ENCODE assay signal across 9 cellular contexts in the genomic region with DNA sequence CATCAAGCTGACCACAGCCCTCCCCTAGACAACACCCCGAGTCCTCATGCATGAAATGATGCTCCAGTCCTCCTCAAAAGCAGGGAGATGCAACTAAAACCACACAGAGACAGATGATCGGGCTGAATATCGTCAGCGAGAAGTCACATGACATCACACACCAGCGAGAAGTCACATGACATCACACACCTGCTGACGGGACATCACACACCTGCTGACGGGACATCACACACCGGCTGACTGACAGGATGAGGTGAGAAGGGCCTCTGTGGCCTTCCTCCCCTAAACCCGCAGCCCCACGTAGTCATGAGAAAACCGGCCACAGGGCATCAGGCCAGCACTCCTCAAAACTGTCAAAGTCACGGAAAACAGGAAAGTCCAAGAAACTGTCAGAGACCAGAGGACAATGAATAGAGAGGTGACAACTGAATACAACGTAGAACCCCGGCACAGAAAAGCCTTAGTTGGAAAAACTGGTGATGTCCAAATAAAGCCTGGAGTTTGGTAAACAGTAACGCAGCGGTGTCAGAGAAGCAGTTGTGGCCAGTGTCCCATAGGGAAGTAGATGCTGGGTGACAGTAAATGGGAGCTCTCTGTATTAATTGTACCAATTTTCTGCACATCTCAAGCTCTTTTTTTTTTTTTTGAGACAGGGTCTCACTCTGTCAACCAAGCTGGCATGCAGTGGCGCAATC. TPM values are rescaled to one million over a fixed set of nuclear protein-coding genes. Genes with fewer than 3 reads are reported as not detected.
DNase-seq lines count a peak whose midpoint lies in the region; ATAC-seq and TF ChIP-seq lines count a peak whose summit lies in the region.
"Had no signal": no experiment of that assay in that cellular context is flagged by ENCODE, and none has a peak within 500 bp of the region (broad histone marks: within the 10 kb centered on the region; RNA-seq: fewer than 3 reads in every experiment).

No MANE protein-coding gene starts in this region.

- TF ChIP-seq POLR2A in transverse colon (IDR thresholded peaks at IDR 0.05): no peak

- no peak for ATAC-seq in left cardiac atrium

- no peaks in the 10 kb centered on the region for H3K27me3 Mint-ChIP-seq in activated T-cell treated with anti-CD3 and anti-CD28 coated beads, Interleukin-2, amount 50 U/mL, for 24 hours
- no peaks in the 10 kb centered on the region for H3K27me3 Mint-ChIP-seq in osteocyte (ENCODE audit: unreplicated experiment)

- H3K4me3 ChIP-seq in left ventricle myocardium inferior: no peak overlapping the region
- H3K4me3 ChIP-seq in transverse colon: no peak overlapping the region

- H3K4me1 ChIP-seq in left ventricle myocardium inferior (peaks cover 34% of the 10 kb centered on the region), transverse colon (peaks cover 0 to 62% (median 12%) of the 10 kb centered on the region in 4 donors)

- in situ Hi-C loops in transverse colon (cut with MboI; ENCODE audit: low pct_ligation_motif_present in 1 of 4, low pct_unique_long_range_greater_than_20kb in 1 of 4, low sequenced_read_pairs in 3 of 4): no loop called here

- H3K27ac ChIP-seq in left ventricle myocardium inferior (replicated peaks): no peak overlapping the region
- H3K27ac ChIP-seq in layer of hippocampus (ENCODE audit: low read depth, low read length): peak overlapping the region; percentile 27
- H3K27ac ChIP-seq in transverse colon: peak overlapping the region in 1 of 4 donors; percentile 40

- H3K4me3 Mint-ChIP-seq in activated T-cell treated with anti-CD3 and anti-CD28 coated beads, Interleukin-2, amount 50 U/mL, for 24 hours: no peak overlapping the region
- H3K4me3 Mint-ChIP-seq in osteocyte (ENCODE audit: unreplicated experiment): no peak overlapping the region

- peaks cover 71% of the 10 kb centered on the region for H3K4me1 Mint-ChIP-seq in activated T-cell treated with anti-CD3 and anti-CD28 coated beads, Interleukin-2, amount 50 U/mL, for 24 hours (ENCODE audit: low read depth)
- H3K4me1 Mint-ChIP-seq in osteocyte (ENCODE audit: unreplicated experiment): peaks cover 28% of the 10 kb centered on the region

- DNase-seq in left ventricle myocardium inferior (peak; percentile 13), left cardiac atrium (no peak), transverse colon (peak; percentile 32), C1 segment of cervical spinal cord (lab: John Stamatoyannopoulos, UW) (no peak), NCI-H1092 (lab: John Stamatoyannopoulos, UW) (no peak), osteocyte (ENCODE audit: extremely low spot score, unreplicated experiment) (no peak)
- peak; percentile 44 for DNase-seq in activated T-cell treated with anti-CD3 and anti-CD28 coated beads, Interleukin-2, amount 50 U/mL, for 24 hours
- DNase-seq: NCI-H2081 treated with DMSO at 0.1 percent for 48 hours had no signal

- H3K9me3 Mint-ChIP-seq in activated T-cell treated with anti-CD3 and anti-CD28 coated beads, Interleukin-2, amount 50 U/mL, for 24 hours: no peaks in the 10 kb centered on the region
- H3K9me3 Mint-ChIP-seq in osteocyte (ENCODE audit: unreplicated experiment): no peaks in the 10 kb centered on the region

- 66 to 74% methylated on average over 6 to 17 of the region's 17 CpGs for WGBS in transverse colon (ENCODE audit: low coverage in 1 of 2), 2 donors

- TF ChIP-seq EP300 in transverse colon (IDR thresholded peaks at IDR 0.05; ENCODE audit: low read depth): no peak

- H3K36me3 Mint-ChIP-seq in activated T-cell treated with anti-CD3 and anti-CD28 coated beads, Interleukin-2, amount 50 U/mL, for 24 hours (ENCODE audit: low read depth): peaks cover 76% of the 10 kb centered on the region
- peaks cover 14% of the 10 kb centered on the region for H3K36me3 Mint-ChIP-seq in osteocyte (ENCODE audit: unreplicated experiment)

- H3K9me3 ChIP-seq in left ventricle myocardium inferior (replicated peaks) (no peaks in the 10 kb centered on the region), transverse colon (no peaks in the 10 kb centered on the region)

- H3K27ac Mint-ChIP-seq in activated T-cell treated with anti-CD3 and anti-CD28 coated beads, Interleukin-2, amount 50 U/mL, for 24 hours: peak overlapping the region; percentile 89
- no peak overlapping the region for H3K27ac Mint-ChIP-seq in osteocyte (ENCODE audit: unreplicated experiment)

- intact Hi-C loops in left ventricle myocardium inferior (cut with micrococcal nuclease) (no loop called here), left cardiac atrium (cut with DNase I) (no loop called here), transverse colon (cut with DNase I; ENCODE audit: low total_unique reads) (no loop called here)

- H3K27me3 ChIP-seq in left ventricle myocardium inferior (ENCODE audit: low read depth) (no peaks in the 10 kb centered on the region), layer of hippocampus (ENCODE audit: control insufficient read depth, insufficient read depth, low read length) (no peaks in the 10 kb centered on the region), transverse colon (no peaks in the 10 kb centered on the region)

- TF ChIP-seq CTCF in left ventricle myocardium inferior (IDR thresholded peaks at IDR 0.05; ENCODE audit: borderline replicate concordance): no peak
- TF ChIP-seq CTCF in transverse colon (IDR thresholded peaks at IDR 0.05): no peak
- TF ChIP-seq CTCF in osteocyte (IDR thresholded peaks at IDR 0.05): no peak

- H3K36me3 ChIP-seq in left ventricle myocardium inferior (peaks cover under 1% of the 10 kb centered on the region), transverse colon (no peaks in the 10 kb centered on the region)

RNA-seq across cellular contexts. Expression of a gene that starts 14.3 kb away (rescaled TPM):
- 55.6 TPM for total RNA-seq in left ventricle myocardium inferior
- total RNA-seq in left cardiac atrium: 10 to 100 TPM; 76.3 to 86.0 TPM
- 100 to 1,000 TPM in 2 of 4 donors, 10 to 100 TPM in 2; 32.8 to 193 (median 101) TPM for total RNA-seq in transverse colon
- 179 and 189 TPM in 2 replicates for total RNA-seq in osteocyte

Comparison
In these comparisons a context has a peak if more than half of its experiments do, and no peak if none do; other contexts are left out.
1. DNase-seq: peak in left ventricle myocardium inferior (single experiment), activated T-cell treated with anti-CD3 and anti-CD28 coated beads, Interleukin-2, amount 50 U/mL, for 24 hours (single experiment) and transverse colon (single experiment); none in left cardiac atrium (single experiment), C1 segment of cervical spinal cord (0 of 14), NCI-H1092 (single experiment) and osteocyte (single experiment).